In genomic region chr11:66292543-66293332, GRCh38 we compare ENCODE assay signal across 14 cellular contexts. TPM values are rescaled to one million over a fixed set of nuclear protein-coding genes. Genes with fewer than 3 reads are reported as not detected.
DNase-seq lines count a peak whose midpoint lies in the region; ATAC-seq and TF ChIP-seq lines count a peak whose summit lies in the region.
"Had no signal": no experiment of that assay in that cellular context is flagged by ENCODE, and none has a peak within 500 bp of the region (broad histone marks: within the 10 kb centered on the region; RNA-seq: fewer than 3 reads in every experiment).

No MANE protein-coding gene starts in this region.

- H3K27ac Mint-ChIP-seq in CD4-positive, alpha-beta memory T cell: peak overlapping the region in 2 of 7 donors; percentile 30 to 79
- no peak overlapping the region for H3K27ac Mint-ChIP-seq in chondrocyte (ENCODE audit: unreplicated experiment)
- no peak overlapping the region for H3K27ac Mint-ChIP-seq in natural killer cell treated with Interleukin-12 subunit alpha and Interleukin-12 subunit beta and Interleukin-15 and Interleukin-18, amount 100 ng/mL, for 72 hours

- H3K4me3 ChIP-seq in CD4-positive, alpha-beta memory T cell (ENCODE audit: low read length in 2 of 2): no peak overlapping the region
- H3K4me3 ChIP-seq in HUES6 (ENCODE audit: low read depth, low read length): peak overlapping the region; percentile 64
- H3K4me3 ChIP-seq: GM12878 had no signal

- intact Hi-C loops in CD4-positive, alpha-beta memory T cell (cut with micrococcal nuclease): no loop called here

- POLR2A ChIA-PET in CD4-positive, alpha-beta memory T cell (lab: Charles Lee; ENCODE audit: partially characterized antibody): no interaction called here

- no peaks in the 10 kb centered on the region for H3K9me3 ChIP-seq in CD4-positive, alpha-beta memory T cell (ENCODE audit: control insufficient read depth in 1 of 2, low read length in 2 of 2)
- no peaks in the 10 kb centered on the region for H3K9me3 ChIP-seq in HUES6 (ENCODE audit: control insufficient read depth, insufficient read depth, low read depth, low read length)

- peak overlapping the region; percentile 7 to 80 (median 60) for H3K4me3 Mint-ChIP-seq in CD4-positive, alpha-beta memory T cell
- peak overlapping the region; percentile 52 for H3K4me3 Mint-ChIP-seq in chondrocyte (ENCODE audit: unreplicated experiment)
- peak overlapping the region; percentile 61 for H3K4me3 Mint-ChIP-seq in natural killer cell treated with Interleukin-12 subunit alpha and Interleukin-12 subunit beta and Interleukin-15 and Interleukin-18, amount 100 ng/mL, for 72 hours

- H3K9me3 Mint-ChIP-seq in CD4-positive, alpha-beta memory T cell: no peaks in the 10 kb centered on the region
- no peaks in the 10 kb centered on the region for H3K9me3 Mint-ChIP-seq in chondrocyte (ENCODE audit: low read depth)
- H3K9me3 Mint-ChIP-seq in natural killer cell treated with Interleukin-12 subunit alpha and Interleukin-12 subunit beta and Interleukin-15 and Interleukin-18, amount 100 ng/mL, for 72 hours: no peaks in the 10 kb centered on the region

- no peak for TF ChIP-seq CTCF in chondrocyte (IDR thresholded peaks at IDR 0.05)

- H3K27ac ChIP-seq in CD4-positive, alpha-beta memory T cell (ENCODE audit: low read depth, low read length): no peak overlapping the region
- no peak overlapping the region for H3K27ac ChIP-seq in HUES6 (ENCODE audit: low read depth, low read length)

- no peaks in the 10 kb centered on the region for H3K36me3 ChIP-seq in CD4-positive, alpha-beta memory T cell (ENCODE audit: insufficient read depth, low read length)
- H3K36me3 ChIP-seq in HUES6 (ENCODE audit: control insufficient read depth, insufficient read depth, low read length): no peaks in the 10 kb centered on the region

- peaks cover 0 to 1% of the 10 kb centered on the region in 2 donors for H3K36me3 Mint-ChIP-seq in CD4-positive, alpha-beta memory T cell
- H3K36me3 Mint-ChIP-seq in chondrocyte (ENCODE audit: low read depth): peaks cover 3% of the 10 kb centered on the region
- H3K36me3 Mint-ChIP-seq in natural killer cell treated with Interleukin-12 subunit alpha and Interleukin-12 subunit beta and Interleukin-15 and Interleukin-18, amount 100 ng/mL, for 72 hours: no peaks in the 10 kb centered on the region

- H3K4me1 Mint-ChIP-seq in CD4-positive, alpha-beta memory T cell: peaks cover 14 to 37% (median 26%) of the 10 kb centered on the region in 4 donors
- peaks cover 26% of the 10 kb centered on the region for H3K4me1 Mint-ChIP-seq in chondrocyte (ENCODE audit: low read depth)
- peaks cover 23 to 29% of the 10 kb centered on the region in 2 donors for H3K4me1 Mint-ChIP-seq in natural killer cell treated with Interleukin-12 subunit alpha and Interleukin-12 subunit beta and Interleukin-15 and Interleukin-18, amount 100 ng/mL, for 72 hours (ENCODE audit: low read depth in 2 of 2)

- peaks cover 10 to 14% of the 10 kb centered on the region in 2 donors for H3K27me3 Mint-ChIP-seq in CD4-positive, alpha-beta memory T cell
- peaks cover 5% of the 10 kb centered on the region for H3K27me3 Mint-ChIP-seq in chondrocyte (ENCODE audit: low read depth)
- peaks cover 22 to 25% of the 10 kb centered on the region in 2 donors for H3K27me3 Mint-ChIP-seq in natural killer cell treated with Interleukin-12 subunit alpha and Interleukin-12 subunit beta and Interleukin-15 and Interleukin-18, amount 100 ng/mL, for 72 hours

- DNase-seq in CD4-positive, alpha-beta memory T cell: no peak
- no peak for DNase-seq in chondrocyte (ENCODE audit: low spot score)
- no peak for DNase-seq in natural killer cell treated with Interleukin-12 subunit alpha and Interleukin-12 subunit beta and Interleukin-15 and Interleukin-18, amount 100 ng/mL, for 72 hours (ENCODE audit: low spot score)
- no peak for DNase-seq in D341Med (ENCODE audit: low spot score)
- no peak for DNase-seq in putamen (ENCODE audit: low spot score)
- DNase-seq: NCI-H187; occipital lobe; PC-3; stimulated activated CD4-positive, alpha-beta T cell treated with anti-CD3 and anti-CD28 coated beads, Interleukin-2, amount 100 ng/mL, for 48 hours had no signal

- CTCF ChIA-PET in CD4-positive, alpha-beta memory T cell (lab: Charles Lee; ENCODE audit: partially characterized antibody): no interaction called here

- H3K9ac ChIP-seq in HUES6 (ENCODE audit: low read length): no peak overlapping the region

- peaks cover 32% of the 10 kb centered on the region for H3K4me1 ChIP-seq in CD4-positive, alpha-beta memory T cell (ENCODE audit: insufficient read depth, low read length)
- H3K4me1 ChIP-seq in HUES6 (ENCODE audit: control insufficient read depth, insufficient read depth, low read length): peaks cover 18% of the 10 kb centered on the region

- H3K27me3 ChIP-seq in CD4-positive, alpha-beta memory T cell (ENCODE audit: insufficient read depth, low read length): no peaks in the 10 kb centered on the region
- peaks cover 57% of the 10 kb centered on the region for H3K27me3 ChIP-seq in HUES6 (ENCODE audit: control insufficient read depth, insufficient read depth, low read length)

- no peak for ATAC-seq in natural killer cell treated with Interleukin-12 subunit alpha and Interleukin-12 subunit beta and Interleukin-15 and Interleukin-18, amount 100 ng/mL, for 72 hours
- ATAC-seq in GM19467 (IDR thresholded peaks at IDR 0.05; ENCODE audit: unreplicated experiment) (no peak), HG03354 (IDR thresholded peaks at IDR 0.05; ENCODE audit: poor library complexity, severe bottlenecking, unreplicated experiment) (no peak)
- ATAC-seq: GM12878, PC-3 had no signal

RNA-seq across cellular contexts. Expression of gene TMEM151A, which starts 1.0 kb away (rescaled TPM):
- not detected for total RNA-seq in CD4-positive, alpha-beta memory T cell
- not detected for polyA plus RNA-seq in CD4-positive, alpha-beta memory T cell
- 2.0 to 4.7 TPM (median 4.3 TPM) in 3 replicates for total RNA-seq in chondrocyte
- total RNA-seq in natural killer cell treated with Interleukin-12 subunit alpha and Interleukin-12 subunit beta and Interleukin-15 and Interleukin-18, amount 100 ng/mL, for 72 hours: not detected
- total RNA-seq: GM12878, PC-3, subcutaneous adipose tissue had no signal
- polyA plus RNA-seq: GM12878 had no signal

RNA-seq across cellular contexts. Expression of gene YIF1A, which starts 3.8 kb away (rescaled TPM):
- total RNA-seq in CD4-positive, alpha-beta memory T cell: 10 to 100 TPM; 40.4 to 45.1 TPM
- polyA plus RNA-seq in CD4-positive, alpha-beta memory T cell: 10 to 100 TPM; 53.4 to 77.5 TPM
- 180 to 193 TPM (median 187 TPM) in 3 replicates for total RNA-seq in chondrocyte
- total RNA-seq in natural killer cell treated with Interleukin-12 subunit alpha and Interleukin-12 subunit beta and Interleukin-15 and Interleukin-18, amount 100 ng/mL, for 72 hours: 10 to 100 TPM; 62.7 to 76.1 TPM

RNA-seq across cellular contexts. Expression of gene CNIH2, which starts 14.8 kb away (rescaled TPM):
- total RNA-seq in CD4-positive, alpha-beta memory T cell: 1 to 10 TPM; 1.4 to 1.8 TPM
- not detected for polyA plus RNA-seq in CD4-positive, alpha-beta memory T cell
- total RNA-seq in chondrocyte: 2.5 to 2.8 TPM (median 2.8 TPM) in 3 replicates
- 1 to 10 TPM; 1.2 to 2.6 TPM for total RNA-seq in natural killer cell treated with Interleukin-12 subunit alpha and Interleukin-12 subunit beta and Interleukin-15 and Interleukin-18, amount 100 ng/mL, for 72 hours
- total RNA-seq: subcutaneous adipose tissue had no signal

RNA-seq across cellular contexts. Expression of gene CD248, which starts 24.1 kb away (rescaled TPM):
- total RNA-seq in CD4-positive, alpha-beta memory T cell: under 1 TPM in 1 of 2 experiments, not detected in 1; 0.12 TPM
- polyA plus RNA-seq in CD4-positive, alpha-beta memory T cell: under 1 TPM in 1 of 2 donors, not detected in 1; 0.18 TPM
- 44.5 to 113 TPM (median 109 TPM) in 3 replicates for total RNA-seq in chondrocyte
- total RNA-seq in natural killer cell treated with Interleukin-12 subunit alpha and Interleukin-12 subunit beta and Interleukin-15 and Interleukin-18, amount 100 ng/mL, for 72 hours: under 1 TPM; 0.10 to 0.59 TPM
- total RNA-seq: PC-3 had no signal

RNA-seq across cellular contexts. Expression of gene RAB1B, which starts 24.3 kb away (rescaled TPM):
- 10 to 100 TPM; 76.4 to 79.4 TPM for total RNA-seq in CD4-positive, alpha-beta memory T cell
- 10 to 100 TPM in 1 of 2 donors, 1 to 10 TPM in 1; 9.7 to 15.2 TPM for polyA plus RNA-seq in CD4-positive, alpha-beta memory T cell
- total RNA-seq in chondrocyte: 124 to 125 TPM (median 124 TPM) in 3 replicates
- total RNA-seq in natural killer cell treated with Interleukin-12 subunit alpha and Interleukin-12 subunit beta and Interleukin-15 and Interleukin-18, amount 100 ng/mL, for 72 hours: 100 to 1,000 TPM; 139 to 146 TPM
